In genomic region chr3:47715928-47716327, GRCh38 we compare ENCODE assay signal across 13 cellular contexts.
A peak's percentile ranks its signal among the peaks of the same experiment; 100 is the strongest.
DNase-seq lines count a peak whose midpoint lies in the region; ATAC-seq and TF ChIP-seq lines count a peak whose summit lies in the region.
"Had no signal": no experiment of that assay in that cellular context is flagged by ENCODE, and none has a peak within 500 bp of the region (broad histone marks: within the 10 kb centered on the region; RNA-seq: fewer than 3 reads in every experiment).

No MANE protein-coding gene starts in this region.

- no peaks in the 10 kb centered on the region for H3K27me3 ChIP-seq in GM23248 (replicated peaks; ENCODE audit: insufficient read depth)
- H3K27me3 ChIP-seq: BE2C had no signal

- intact Hi-C loops in activated B cell treated with CpG ODN at 0.5 μM for 24 hours (cut with micrococcal nuclease) = no loop called here

- H3K9ac ChIP-seq in GM23248 = no peak overlapping the region

- H4K20me1 ChIP-seq in GM23248 (ENCODE audit: insufficient read depth) = no peaks in the 10 kb centered on the region

- no peak overlapping the region for H2AFZ ChIP-seq in GM23248

- in situ Hi-C loops in GM23248 (cut with MboI) = no loop called here

- POLR2A ChIA-PET in activated B cell treated with CpG ODN at 0.5 μM for 24 hours (lab: Charles Lee) = interaction anchor here (0.6 to 0.7 kb wide), 2 partner anchors 27 to 335 kb away, joined by 5 to 9 read pairs; partner anchors contain the start of gene PTPN23

- H3K4me2 ChIP-seq in GM23248 (ENCODE audit: unreplicated experiment) = no peak overlapping the region

- H3K4me1 Mint-ChIP-seq in activated B cell treated with CpG ODN at 0.5 μM for 24 hours = no peaks in the 10 kb centered on the region

- no peaks in the 10 kb centered on the region for H3K9me2 ChIP-seq in GM23248 (ENCODE audit: insufficient read depth)

- CTCF ChIA-PET in activated B cell treated with CpG ODN at 0.5 μM for 24 hours (lab: Charles Lee) = no interaction called here

- peaks cover 34% of the 10 kb centered on the region for H3K79me2 ChIP-seq in GM23248 (ENCODE audit: insufficient read depth)

- H3K27me3 Mint-ChIP-seq in activated B cell treated with CpG ODN at 0.5 μM for 24 hours = no peaks in the 10 kb centered on the region
- H3K27me3 Mint-ChIP-seq: stimulated activated naive B cell treated with anti-CD40 and anti-IgM and Interleukin-4, amounts not matched to agents 10 μg/mL and 1 μg/mL and 100 μg/mL, for 72 hours had no signal

- peak overlapping the region; percentile 0 for H3K27ac Mint-ChIP-seq in activated B cell treated with CpG ODN at 0.5 μM for 24 hours

- H3K36me3 ChIP-seq in GM23248 (ENCODE audit: low read depth) = peaks cover 38% of the 10 kb centered on the region

- ATAC-seq in activated B cell treated with CpG ODN at 0.5 μM for 24 hours (ENCODE audit: low read depth) (no peak), GM21529 (IDR thresholded peaks at IDR 0.05; ENCODE audit: unreplicated experiment) (no peak)
- ATAC-seq: mucosa of descending colon; stimulated activated naive B cell treated with anti-CD40 and anti-IgM and Interleukin-4, amounts not matched to agents 10 μg/mL and 1 μg/mL and 100 μg/mL, for 72 hours had no signal

- H3K9me3 ChIP-seq in GM23248 (ENCODE audit: low read depth) = no peaks in the 10 kb centered on the region
- H3K9me3 ChIP-seq: BE2C, mucosa of descending colon had no signal

- H3K4me1 ChIP-seq in GM23248 (ENCODE audit: insufficient read depth) = peaks cover 8% of the 10 kb centered on the region
- H3K4me1 ChIP-seq: BE2C had no signal

- no peak overlapping the region for H3K4me3 ChIP-seq in GM23248
- no peak overlapping the region for H3K4me3 ChIP-seq in fibroblast of mammary gland (ENCODE audit: control insufficient read depth, low read depth, low read length)
- H3K4me3 ChIP-seq: mucosa of descending colon had no signal

- DNase-seq in A172 (ENCODE audit: low spot score) (peak; percentile 76), GM23248 (peak; percentile 66), activated B cell treated with CpG ODN at 0.5 μM for 24 hours (no peak), fibroblast of mammary gland (ENCODE audit: low read depth) (peak; percentile 84), GDM1 (lab: John Stamatoyannopoulos, UW) (no peak), cerebellar cortex (ENCODE audit: low spot score) (no peak), SHP77 (lab: John Stamatoyannopoulos, UW) (no peak)
- DNase-seq: BE2C; caudate nucleus; mucosa of descending colon; NCI-H2171 treated with DMSO at 0.1 percent for 48 hours; stimulated activated naive B cell treated with anti-CD40 and anti-IgM and Interleukin-4, amounts not matched to agents 10 μg/mL and 1 μg/mL and 100 μg/mL, for 72 hours had no signal

- no peak overlapping the region for H3K4me3 Mint-ChIP-seq in activated B cell treated with CpG ODN at 0.5 μM for 24 hours
- H3K4me3 Mint-ChIP-seq: stimulated activated naive B cell treated with anti-CD40 and anti-IgM and Interleukin-4, amounts not matched to agents 10 μg/mL and 1 μg/mL and 100 μg/mL, for 72 hours had no signal

- H3K27ac ChIP-seq in GM23248 = peak overlapping the region; percentile 25; the same call in 1 of the 2 replicates

- 73 to 75% methylated on average over 4 of the region's 4 CpGs for WGBS in GM23248 (ENCODE audit: low coverage in 1 of 2, low lambda C conversion rate in 2 of 2, missing lambda C conversion rate in 2 of 2), 2 experiments

- H3K36me3 Mint-ChIP-seq in activated B cell treated with CpG ODN at 0.5 μM for 24 hours (ENCODE audit: low read depth) = peaks cover 79% of the 10 kb centered on the region

- no peaks in the 10 kb centered on the region for H3K9me3 Mint-ChIP-seq in activated B cell treated with CpG ODN at 0.5 μM for 24 hours
- H3K9me3 Mint-ChIP-seq: stimulated activated naive B cell treated with anti-CD40 and anti-IgM and Interleukin-4, amounts not matched to agents 10 μg/mL and 1 μg/mL and 100 μg/mL, for 72 hours had no signal

- peaks cover 16% of the 10 kb centered on the region; the same call in 1 of the 2 replicates for H3F3A ChIP-seq in GM23248 (ENCODE audit: insufficient read depth)

- TF ChIP-seq CTCF in activated B cell treated with CpG ODN at 0.5 μM for 24 hours (IDR thresholded peaks at IDR 0.05) (no peak), fibroblast of mammary gland (conservative IDR thresholded peaks at IDR 0.05; ENCODE audit: control insufficient read depth, insufficient read depth, low read depth, low read length) (no peak)

Comparison
In these comparisons a context has a peak if more than half of its experiments do, and no peak if none do; other contexts are left out.
1. DNase-seq: peak in A172 (single experiment), GM23248 (single experiment) and fibroblast of mammary gland (single experiment); none in activated B cell treated with CpG ODN at 0.5 μM for 24 hours (single experiment), GDM1 (single experiment), cerebellar cortex (single experiment) and SHP77 (0 of 2).